1 cellular context compared by ENCODE assay signal in genomic region chr20:32970115-32970972, GRCh38.
TF ChIP-seq lines count a peak whose summit lies in the region.

No MANE protein-coding gene starts in this region.

TF ChIP-seq in GM12878, 131 proteins besides CTCF, POLR2A, EP300 and RAD21 (continued from another document):
- TF ChIP-seq CEBPZ (IDR thresholded peaks at IDR 0.05; ENCODE audit: low read depth, low read length): no peak
- no peak for TF ChIP-seq KDM1A (IDR thresholded peaks at IDR 0.05; ENCODE audit: borderline replicate concordance)
- no peak for TF ChIP-seq WRNIP1 (IDR thresholded peaks at IDR 0.05; ENCODE audit: borderline replicate concordance, low read depth, low read length)
